ENCODE assay signal across 10 cellular contexts in genomic region chr3:4823986-4824947, GRCh38.
DNase-seq lines count a peak whose midpoint lies in the region; ATAC-seq and TF ChIP-seq lines count a peak whose summit lies in the region.
"Had no signal": no experiment of that assay in that cellular context is flagged by ENCODE, and none has a peak within 500 bp of the region (broad histone marks: within the 10 kb centered on the region; RNA-seq: fewer than 3 reads in every experiment).

No MANE protein-coding gene starts in this region.

- no peaks in the 10 kb centered on the region for H3K9me3 ChIP-seq in Peyer's patch
- H3K9me3 ChIP-seq in esophagus muscularis mucosa: no peaks in the 10 kb centered on the region
- no peaks in the 10 kb centered on the region for H3K9me3 ChIP-seq in sigmoid colon
- H3K9me3 ChIP-seq: Caco-2 had no signal

- intact Hi-C loops in esophagus muscularis mucosa (cut with DNase I): no loop called here
- intact Hi-C loops in sigmoid colon (cut with DNase I): no loop called here

- H3K27me3 ChIP-seq in Peyer's patch: no peaks in the 10 kb centered on the region
- H3K27me3 ChIP-seq in esophagus muscularis mucosa: no peaks in the 10 kb centered on the region
- no peaks in the 10 kb centered on the region for H3K27me3 ChIP-seq in sigmoid colon

- peak overlapping the region; percentile 26 to 89 (median 82) for H3K27ac ChIP-seq in Peyer's patch
- peak overlapping the region; percentile 74 to 82 (median 80) for H3K27ac ChIP-seq in esophagus muscularis mucosa (replicated peaks in 1 of 4)
- H3K27ac ChIP-seq in sigmoid colon: peak overlapping the region; percentile 57 to 86 (median 76)

- POLR2A ChIA-PET in GM10248 (lab: Yijun Ruan, JAX): no interaction called here

- H3K4me3 ChIP-seq in Peyer's patch: no peak overlapping the region
- H3K4me3 ChIP-seq in esophagus muscularis mucosa: no peak overlapping the region
- no peak overlapping the region for H3K4me3 ChIP-seq in sigmoid colon

- CTCF ChIA-PET in GM10248 (lab: Yijun Ruan, JAX): interaction anchor here (0.8 to 5.0 kb wide), 7 partner anchors 9 to 113 kb away, joined by 3 to 24 read pairs (median 4); no protein-coding TSS in a partner anchor

- H3K36me3 ChIP-seq in Peyer's patch (peaks cover 0 to 4% (median 0%) of the 10 kb centered on the region in 3 donors), esophagus muscularis mucosa (peaks cover 10 to 48% (median 27%) of the 10 kb centered on the region in 4 donors), sigmoid colon (peaks cover 0 to 29% (median 6%) of the 10 kb centered on the region in 4 donors)

- no peak for TF ChIP-seq POLR2A in Peyer's patch (IDR thresholded peaks at IDR 0.05)
- no peak for TF ChIP-seq POLR2A in esophagus muscularis mucosa (IDR thresholded peaks at IDR 0.05; ENCODE audit: low read depth)
- TF ChIP-seq POLR2A in sigmoid colon (IDR thresholded peaks at IDR 0.05): no peak

- WGBS in esophagus muscularis mucosa: 81% methylated on average over 26 of the region's 26 CpGs
- WGBS in sigmoid colon, 2 donors: 93 to 94% methylated on average over 26 of the region's 26 CpGs

- H3K4me1 ChIP-seq in Peyer's patch (peaks cover 14 to 45% (median 30%) of the 10 kb centered on the region in 4 donors), esophagus muscularis mucosa (peaks cover 48 to 55% (median 54%) of the 10 kb centered on the region in 4 donors), sigmoid colon (peaks cover 0 to 54% (median 39%) of the 10 kb centered on the region in 4 donors)

- ATAC-seq in HG03045 (IDR thresholded peaks at IDR 0.05; ENCODE audit: unreplicated experiment) (no peak), HG02852 (IDR thresholded peaks at IDR 0.05; ENCODE audit: unreplicated experiment) (no peak)

- TF ChIP-seq CTCF in Peyer's patch (IDR thresholded peaks at IDR 0.05) (no peak), esophagus muscularis mucosa (IDR thresholded peaks at IDR 0.05) (no peak), sigmoid colon (IDR thresholded peaks at IDR 0.05) (no peak), GM10248 (IDR thresholded peaks at IDR 0.05; ENCODE audit: control extremely low read depth, extremely low read depth, low read depth, missing control alignments) (no peak)

- DNase-seq in GM03348 (ENCODE audit: low spot score): peak; percentile 16
- no peak for DNase-seq in Peyer's patch
- DNase-seq in esophagus muscularis mucosa (ENCODE audit: extremely low spot score): no peak
- no peak for DNase-seq in sigmoid colon
- DNase-seq in GM10248 (ENCODE audit: extremely low spot score): no peak
- DNase-seq in NCI-H2107 (lab: John Stamatoyannopoulos, UW): no peak
- DNase-seq: activated CD4-positive, alpha-beta T cell treated with anti-CD3 and anti-CD28 coated beads, Interleukin-2, amount 50 U/mL, for 1 hour; Caco-2 had no signal

- TF ChIP-seq EP300 in esophagus muscularis mucosa (IDR thresholded peaks at IDR 0.05): no peak
- no peak for TF ChIP-seq EP300 in sigmoid colon (IDR thresholded peaks at IDR 0.05)
